Comparison of ENCODE assay signal across 1 cellular context in genomic region chr4:183342541-183343533, GRCh38.
TF ChIP-seq lines count a peak whose summit lies in the region.

No MANE protein-coding gene starts in this region.

TF ChIP-seq in SK-N-SH, 30 proteins besides CTCF, POLR2A, EP300 and RAD21 (continued from another document):
- TF ChIP-seq JUND (IDR thresholded peaks at IDR 0.05): no peak
- TF ChIP-seq MAX (IDR thresholded peaks at IDR 0.05; ENCODE audit: low read depth): no peak
- no peak for TF ChIP-seq FOXJ3 (CRISPR knock-in tag; IDR thresholded peaks at IDR 0.05)
- TF ChIP-seq EZH2phosphoT487 (IDR thresholded peaks at IDR 0.05; ENCODE audit: borderline replicate concordance, low read depth): no peak
- no peak for TF ChIP-seq REST (IDR thresholded peaks at IDR 0.05; ENCODE audit: low read depth, low read length)
